Comparison of ENCODE assay signal across 7 cellular contexts in genomic region chr4:1767770-1768366, GRCh38. TPM values are rescaled to one million over a fixed set of nuclear protein-coding genes. Genes with fewer than 3 reads are reported as not detected.
DNase-seq lines count a peak whose midpoint lies in the region; ATAC-seq and TF ChIP-seq lines count a peak whose summit lies in the region.

No MANE protein-coding gene starts in this region.

- H3K4me3 ChIP-seq in HFF-Myc (replicated peaks; ENCODE audit: low read depth, low read length), result no peak overlapping the region

- peak; percentile 19 for TF ChIP-seq CTCF in HFF-Myc (IDR thresholded peaks at IDR 0.05; ENCODE audit: low read depth, low read length, missing control alignments)

- H3K27ac Mint-ChIP-seq in activated T-cell treated with anti-CD3 and anti-CD28 coated beads, Interleukin-2, amount 50 U/mL, for 72 hours, result no peak overlapping the region
- peak overlapping the region; percentile 37 for H3K27ac Mint-ChIP-seq in stimulated activated naive B cell treated with anti-CD40 and anti-IgM and Interleukin-4, amounts not matched to agents 10 μg/mL and 1 μg/mL and 100 μg/mL, for 72 hours

- H3K4me3 Mint-ChIP-seq in activated T-cell treated with anti-CD3 and anti-CD28 coated beads, Interleukin-2, amount 50 U/mL, for 72 hours, result peak overlapping the region; percentile 52 to 75
- H3K4me3 Mint-ChIP-seq in stimulated activated naive B cell treated with anti-CD40 and anti-IgM and Interleukin-4, amounts not matched to agents 10 μg/mL and 1 μg/mL and 100 μg/mL, for 72 hours, result peak overlapping the region; percentile 70 to 79

- ATAC-seq in activated T-cell treated with anti-CD3 and anti-CD28 coated beads, Interleukin-2, amount 50 U/mL, for 72 hours (replicated peaks in 1 of 2), result peak; percentile 50 to 56
- ATAC-seq in stimulated activated naive B cell treated with anti-CD40 and anti-IgM and Interleukin-4, amounts not matched to agents 10 μg/mL and 1 μg/mL and 100 μg/mL, for 72 hours (replicated peaks), result peak; percentile 45 to 49
- no peak for ATAC-seq in HG02623 (IDR thresholded peaks at IDR 0.05; ENCODE audit: unreplicated experiment)

- DNase-seq in DMS53 (lab: John Stamatoyannopoulos, UW) (peak; percentile 90), HFF-Myc (ENCODE audit: extremely low read depth, low read depth) (no peak), hepatic stellate cell (ENCODE audit: low spot score) (peak; percentile 76), GDM1 (lab: John Stamatoyannopoulos, UW) (no peak)
- peak in 1 of 2 donors; percentile 62 for DNase-seq in activated T-cell treated with anti-CD3 and anti-CD28 coated beads, Interleukin-2, amount 50 U/mL, for 72 hours
- DNase-seq in stimulated activated naive B cell treated with anti-CD40 and anti-IgM and Interleukin-4, amounts not matched to agents 10 μg/mL and 1 μg/mL and 100 μg/mL, for 72 hours, result no peak

- no peaks in the 10 kb centered on the region for H3K9me3 Mint-ChIP-seq in activated T-cell treated with anti-CD3 and anti-CD28 coated beads, Interleukin-2, amount 50 U/mL, for 72 hours
- no peaks in the 10 kb centered on the region for H3K9me3 Mint-ChIP-seq in stimulated activated naive B cell treated with anti-CD40 and anti-IgM and Interleukin-4, amounts not matched to agents 10 μg/mL and 1 μg/mL and 100 μg/mL, for 72 hours

- no peaks in the 10 kb centered on the region for H3K27me3 Mint-ChIP-seq in activated T-cell treated with anti-CD3 and anti-CD28 coated beads, Interleukin-2, amount 50 U/mL, for 72 hours (ENCODE audit: low read depth)
- H3K27me3 Mint-ChIP-seq in stimulated activated naive B cell treated with anti-CD40 and anti-IgM and Interleukin-4, amounts not matched to agents 10 μg/mL and 1 μg/mL and 100 μg/mL, for 72 hours, result peaks cover 26 to 58% of the 10 kb centered on the region in 2 donors

- no peaks in the 10 kb centered on the region for H3K36me3 Mint-ChIP-seq in activated T-cell treated with anti-CD3 and anti-CD28 coated beads, Interleukin-2, amount 50 U/mL, for 72 hours (ENCODE audit: insufficient read depth in 2 of 2)
- no peaks in the 10 kb centered on the region for H3K36me3 Mint-ChIP-seq in stimulated activated naive B cell treated with anti-CD40 and anti-IgM and Interleukin-4, amounts not matched to agents 10 μg/mL and 1 μg/mL and 100 μg/mL, for 72 hours

- H3K4me1 Mint-ChIP-seq in activated T-cell treated with anti-CD3 and anti-CD28 coated beads, Interleukin-2, amount 50 U/mL, for 72 hours (ENCODE audit: low read depth), result peaks cover 9% of the 10 kb centered on the region
- peaks cover 11 to 41% of the 10 kb centered on the region in 2 donors for H3K4me1 Mint-ChIP-seq in stimulated activated naive B cell treated with anti-CD40 and anti-IgM and Interleukin-4, amounts not matched to agents 10 μg/mL and 1 μg/mL and 100 μg/mL, for 72 hours

RNA-seq across cellular contexts. Expression of gene FGFR3, which starts 25.2 kb away (rescaled TPM):
- under 1 TPM in 1 of 2 donors, not detected in 1; 0.36 TPM for total RNA-seq in activated T-cell treated with anti-CD3 and anti-CD28 coated beads, Interleukin-2, amount 50 U/mL, for 72 hours

RNA-seq across cellular contexts. Expression of gene TACC3, which starts 46.5 kb away (rescaled TPM):
- 100 to 1,000 TPM; 172 to 206 TPM for total RNA-seq in activated T-cell treated with anti-CD3 and anti-CD28 coated beads, Interleukin-2, amount 50 U/mL, for 72 hours

RNA-seq across cellular contexts. Expression of gene TMEM129, which starts 46.7 kb away (rescaled TPM):
- 10 to 100 TPM; 20.4 to 22.1 TPM for total RNA-seq in activated T-cell treated with anti-CD3 and anti-CD28 coated beads, Interleukin-2, amount 50 U/mL, for 72 hours

RNA-seq across cellular contexts. Expression of gene SLBP, which starts 55.7 kb away (rescaled TPM):
- 10 to 100 TPM; 56.4 to 63.1 TPM for total RNA-seq in activated T-cell treated with anti-CD3 and anti-CD28 coated beads, Interleukin-2, amount 50 U/mL, for 72 hours

Comparison
In these comparisons a context has a peak if more than half of its experiments do, and no peak if none do; other contexts are left out.
1. DNase-seq: peak in DMS53 (single experiment) and hepatic stellate cell (single experiment); none in HFF-Myc (single experiment), stimulated activated naive B cell treated with anti-CD40 and anti-IgM and Interleukin-4, amounts not matched to agents 10 μg/mL and 1 μg/mL and 100 μg/mL, for 72 hours (single experiment) and GDM1 (single experiment).